ENCODE assay signal across 9 cellular contexts in the genomic region with DNA sequence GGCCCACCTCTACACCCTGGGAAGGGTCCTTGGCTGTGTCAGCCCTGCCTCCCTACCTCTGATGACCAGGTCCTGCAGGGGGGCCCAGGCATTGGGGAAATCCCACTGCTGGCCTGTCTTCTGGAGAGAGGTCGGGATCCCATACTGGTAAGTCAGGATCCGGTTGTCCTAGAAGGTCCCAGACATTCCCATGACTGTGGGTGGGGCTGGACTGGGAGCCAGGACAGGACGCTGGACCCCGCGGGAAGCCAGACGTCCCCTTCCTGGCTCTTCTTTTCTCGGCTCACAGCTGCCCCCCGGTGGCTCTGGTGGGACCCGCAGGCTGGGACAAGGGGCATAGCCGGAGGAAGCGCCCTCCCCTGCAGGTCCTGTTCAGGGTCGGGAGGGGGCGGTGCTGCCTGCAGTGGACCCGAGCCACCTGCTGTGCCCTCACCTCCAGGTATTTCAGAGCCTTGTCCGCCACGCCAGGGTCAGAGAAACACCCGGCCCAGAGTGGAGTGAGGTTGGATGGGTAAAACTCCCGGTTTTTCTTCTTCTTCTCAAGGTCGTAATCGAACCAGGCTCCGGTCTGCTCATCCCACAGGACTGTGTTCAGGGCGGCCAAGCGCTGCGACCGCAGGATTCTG. TPM values are rescaled to one million over a fixed set of nuclear protein-coding genes. Genes with fewer than 3 reads are reported as not detected.
DNase-seq lines count a peak whose midpoint lies in the region; ATAC-seq, FAIRE-seq and TF ChIP-seq lines count a peak whose summit lies in the region.
"Had no signal": no experiment of that assay in that cellular context is flagged by ENCODE, and none has a peak within 500 bp of the region (broad histone marks: within the 10 kb centered on the region; RNA-seq: fewer than 3 reads in every experiment).

No MANE protein-coding gene starts in this region.

- peak overlapping the region; percentile 59; the same call in 1 of the 2 replicates for H2AFZ ChIP-seq in GM23338

- peak overlapping the region; percentile 77 for H3K4me2 ChIP-seq in GM23338

- H3K27me3 Mint-ChIP-seq in GM23338 (ENCODE audit: insufficient read depth, low read depth, poor library complexity), result peaks cover 23% of the 10 kb centered on the region

- intact Hi-C loops in pancreas (cut with DNase I), result loop anchor here in 1 of 3 donors (5.0 kb wide), 1 partner anchor 47 kb away; no protein-coding TSS in a partner anchor
- intact Hi-C loops in thyroid gland (cut with DNase I), result loop anchor here (5.0 kb wide), 1 partner anchor 52 kb away; a partner anchor contains a TSS

- peaks cover 4% of the 10 kb centered on the region; the same call in 1 of the 2 replicates for H4K20me1 ChIP-seq in GM23338 (replicated peaks; ENCODE audit: insufficient read depth)

- H3K4me1 Mint-ChIP-seq in GM23338, result peaks cover 32% of the 10 kb centered on the region

- WGBS in pancreas, 2 donors, result 8 to 11% methylated on average over 25 of the region's 25 CpGs
- WGBS in thyroid gland, 2 donors, result 20 to 49% methylated on average over 7 to 16 of the region's 25 CpGs

- H3K4me3 Mint-ChIP-seq in GM23338, result no peak overlapping the region
- H3K4me3 Mint-ChIP-seq: dendritic cell treated with granulocyte-macrophage colony-stimulating factor and Interleukin-4, amounts not matched to agents 40 ng/mL and 50 ng/mL, for 4 days had no signal

- peaks cover 27% of the 10 kb centered on the region for H3K4me1 ChIP-seq in GM23338 (ENCODE audit: insufficient read depth)
- H3K4me1 ChIP-seq in pancreas, result peaks cover 0 to 3% (median 3%) of the 10 kb centered on the region in 3 donors
- peaks cover 0 to 18% of the 10 kb centered on the region in 2 donors for H3K4me1 ChIP-seq in thyroid gland

- H3K36me3 Mint-ChIP-seq in GM23338 (ENCODE audit: low read depth), result peaks cover 4% of the 10 kb centered on the region; the same call in 1 of the 3 replicates

- no peaks in the 10 kb centered on the region for H3K27me3 ChIP-seq in GM23338 (ENCODE audit: insufficient read depth)
- no peaks in the 10 kb centered on the region for H3K27me3 ChIP-seq in pancreas
- H3K27me3 ChIP-seq in thyroid gland, result no peaks in the 10 kb centered on the region

- H3K4me3 ChIP-seq in GM23338 (peak overlapping the region; percentile 36; the same call in 1 of the 2 replicates), pancreas (peak overlapping the region in 1 of 4 donors; percentile 4), thyroid gland (replicated peaks in 1 of 3) (no peak overlapping the region)

- peak in 1 of 2 donors; percentile 15 for TF ChIP-seq POLR2A in thyroid gland (IDR thresholded peaks at IDR 0.05)

- H3K9me3 ChIP-seq in pancreas (no peaks in the 10 kb centered on the region), thyroid gland (no peaks in the 10 kb centered on the region)

- H3K36me3 ChIP-seq in GM23338 (ENCODE audit: insufficient read depth), result 0 out of 2 replicates have a peak, but pooled peaks cover 3% of the 10 kb centered on the region
- H3K36me3 ChIP-seq in pancreas, result peaks cover 0 to 9% (median 0%) of the 10 kb centered on the region in 3 donors
- H3K36me3 ChIP-seq in thyroid gland, result peaks cover 13 to 24% of the 10 kb centered on the region in 2 donors

- H3K9me3 Mint-ChIP-seq in GM23338, result no peaks in the 10 kb centered on the region
- H3K9me3 Mint-ChIP-seq: dendritic cell treated with granulocyte-macrophage colony-stimulating factor and Interleukin-4, amounts not matched to agents 40 ng/mL and 50 ng/mL, for 4 days had no signal

- peak; percentile 78 to 97 for TF ChIP-seq CTCF in GM23338 (conservative IDR thresholded peaks at IDR 0.05; ENCODE audit: low read depth in 2 of 2)
- TF ChIP-seq CTCF in pancreas (IDR thresholded peaks at IDR 0.05), result peak; percentile 96 to 98 (median 97)
- TF ChIP-seq CTCF in thyroid gland (IDR thresholded peaks at IDR 0.05), result peak; percentile 95 to 100 (median 98)

- ATAC-seq in GM23338, result peak; percentile 80
- ATAC-seq in SK-N-SH treated with all-trans-retinoic acid at 6 μM for 48 hours, result peak; percentile 87
- ATAC-seq in pancreas, result peak; percentile 92 to 97 (median 95)

- H3K79me2 ChIP-seq in GM23338 (replicated peaks; ENCODE audit: insufficient read depth), result no peaks in the 10 kb centered on the region

- no peaks in the 10 kb centered on the region for H3K9me2 ChIP-seq in GM23338 (ENCODE audit: insufficient read depth)

- DNase-seq in D341Med (ENCODE audit: low spot score) (peak; percentile 95), GM23338 (ENCODE audit: low spot score) (peak; percentile 98), NCI-H1092 treated with DMSO at 0.1 percent for 48 hours (lab: John Stamatoyannopoulos, UW) (peak; percentile 86), glomerular visceral epithelial cell (ENCODE audit: extremely low spot score) (peak; percentile 86), pancreas (peak; percentile 87 to 98 (median 94)), thyroid gland (peak; percentile 93 to 96)
- DNase-seq in activated naive CD4-positive, alpha-beta T cell treated with anti-CD3 and anti-CD28 coated beads, Interleukin-2, amount 50 U/mL, for 16 hours, result peak; percentile 92

- peaks cover 10% of the 10 kb centered on the region; the same call in 1 of the 2 replicates for H3F3A ChIP-seq in GM23338 (replicated peaks; ENCODE audit: low read depth)

- H3K27ac Mint-ChIP-seq in GM23338, result no peak overlapping the region
- H3K27ac Mint-ChIP-seq: dendritic cell treated with granulocyte-macrophage colony-stimulating factor and Interleukin-4, amounts not matched to agents 40 ng/mL and 50 ng/mL, for 4 days had no signal

- FAIRE-seq in pancreas (lab: Jason Lieb, UNC), result no peak

- peak overlapping the region; percentile 80; the same call in 1 of the 2 replicates for H3K27ac ChIP-seq in GM23338 (ENCODE audit: low read depth)
- peak overlapping the region in 1 of 4 donors; percentile 24 for H3K27ac ChIP-seq in pancreas
- H3K27ac ChIP-seq in thyroid gland, result peak overlapping the region; percentile 14 to 58 (median 53)

TF ChIP-seq in GM23338, 12 proteins besides CTCF, POLR2A, EP300 and RAD21:
- TF ChIP-seq CREB1 (CRISPR knock-in tag; IDR thresholded peaks at IDR 0.05; ENCODE audit: low read depth), result no peak; the same call in 1 of the 2 replicates
- TF ChIP-seq, protein P1, sequence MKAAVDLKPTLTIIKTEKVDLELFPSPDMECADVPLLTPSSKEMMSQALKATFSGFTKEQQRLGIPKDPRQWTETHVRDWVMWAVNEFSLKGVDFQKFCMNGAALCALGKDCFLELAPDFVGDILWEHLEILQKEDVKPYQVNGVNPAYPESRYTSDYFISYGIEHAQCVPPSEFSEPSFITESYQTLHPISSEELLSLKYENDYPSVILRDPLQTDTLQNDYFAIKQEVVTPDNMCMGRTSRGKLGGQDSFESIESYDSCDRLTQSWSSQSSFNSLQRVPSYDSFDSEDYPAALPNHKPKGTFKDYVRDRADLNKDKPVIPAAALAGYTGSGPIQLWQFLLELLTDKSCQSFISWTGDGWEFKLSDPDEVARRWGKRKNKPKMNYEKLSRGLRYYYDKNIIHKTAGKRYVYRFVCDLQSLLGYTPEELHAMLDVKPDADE (IDR thresholded peaks at IDR 0.05), result 0 out of 2 replicates have a peak, but pooled peaks have one; percentile 22

TF ChIP-seq in SK-N-SH treated with all-trans-retinoic acid at 6 μM for 48 hours, 23 proteins besides CTCF, POLR2A, EP300 and RAD21:
- TF ChIP-seq GLIS3 (CRISPR knock-in tag; IDR thresholded peaks at IDR 0.05) (0 out of 2 replicates have a peak, but pooled peaks have one; percentile 17), TCF4 (CRISPR knock-in tag; IDR thresholded peaks at IDR 0.05; ENCODE audit: borderline replicate concordance) (peak; percentile 15; the same call in 1 of the 2 replicates), ZNF70 (CRISPR knock-in tag; IDR thresholded peaks at IDR 0.05) (no peak)

RNA-seq across cellular contexts. Expression of a gene that starts 20.0 kb away (rescaled TPM):
- not detected in 2 replicates for total RNA-seq in GM23338 (2014; rRNA removed; shearing (Covaris generic))
- polyA plus RNA-seq in GM23338 (2016; fragmentation: Nextera tagmentation; extraction: Ambion mirVana) (0.24 and 0.36 TPM in 2 replicates), pancreas (1 to 10 TPM; 3.8 to 4.7 TPM)
- total RNA-seq in pancreas (1 to 10 TPM in 2 of 6 donors, under 1 TPM in 4; 0.14 to 1.5 (median 0.62) TPM), thyroid gland (not detected)

RNA-seq across cellular contexts. Expression of a gene that starts 52.0 kb away (rescaled TPM):
- 85.2 and 93.9 TPM in 2 replicates for total RNA-seq in GM23338 (2014; rRNA removed; shearing (Covaris generic))
- 45.3 and 46.0 TPM in 2 replicates for polyA plus RNA-seq in GM23338 (2016; fragmentation: Nextera tagmentation; extraction: Ambion mirVana)
- total RNA-seq in pancreas, result 10 to 100 TPM; 29.3 to 66.6 (median 41.0) TPM
- 100 to 1,000 TPM; 152 to 153 TPM for polyA plus RNA-seq in pancreas
- total RNA-seq in thyroid gland, result 100 to 1,000 TPM in 3 of 4 donors, 10 to 100 TPM in 1; 73.2 to 158 (median 120) TPM
